Comparison of ENCODE assay signal across 8 cellular contexts in the genomic region with DNA sequence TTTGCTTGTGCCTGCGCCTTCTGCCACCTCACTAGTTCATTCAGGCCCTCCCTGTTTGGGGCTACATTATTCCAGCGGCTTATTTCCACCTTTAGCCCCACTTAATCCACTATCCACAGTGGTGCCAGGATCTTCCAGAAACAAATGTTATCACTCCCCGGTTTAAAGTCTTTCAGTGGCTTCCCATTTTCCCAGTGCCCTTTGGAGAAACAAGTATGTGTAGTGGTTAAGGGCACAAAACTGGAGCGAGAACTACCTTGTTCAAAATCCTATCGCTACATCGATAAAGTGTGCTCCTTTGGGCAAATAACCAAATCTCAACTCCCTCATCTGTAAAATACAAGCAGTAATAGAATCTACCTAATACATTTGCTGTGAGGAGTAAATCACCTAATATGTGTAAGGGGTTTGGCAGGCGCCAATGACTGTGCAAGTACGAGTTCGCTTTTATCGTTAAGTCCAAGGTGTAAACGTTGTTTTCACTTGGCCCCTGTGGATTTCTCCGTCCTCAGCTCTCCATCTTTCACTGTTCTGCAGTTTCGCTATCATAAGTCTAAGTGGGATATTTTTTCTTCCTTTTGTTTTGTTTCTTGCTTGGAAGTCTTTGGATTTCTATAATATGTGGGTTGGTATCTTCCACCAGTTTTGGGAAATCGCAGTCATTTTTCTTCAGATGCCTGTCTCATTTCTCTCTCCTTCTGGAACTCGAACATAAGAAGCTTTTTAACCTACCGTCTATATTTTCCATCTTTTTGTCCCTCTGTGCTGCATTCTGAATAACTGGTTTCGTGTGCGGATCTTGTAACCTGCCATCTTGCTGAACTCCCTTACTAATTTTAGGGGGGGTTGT. TPM values are rescaled to one million over a fixed set of nuclear protein-coding genes. Genes with fewer than 3 reads are reported as not detected.
DNase-seq lines count a peak whose midpoint lies in the region; ATAC-seq and TF ChIP-seq lines count a peak whose summit lies in the region.

No MANE protein-coding gene starts in this region.

- no peak for DNase-seq in activated CD4-positive, alpha-beta T cell treated with anti-CD3 and anti-CD28 coated beads, Interleukin-2, amount 10 ng/mL, durations not matched to agents 7 days and 5 days
- DNase-seq in activated CD4-positive, alpha-beta T cell treated with anti-CD3 and anti-CD28 coated beads, Interleukin-2, amount 50 U/mL, for 4 hours, result no peak
- no peak for DNase-seq in activated naive CD8-positive, alpha-beta T cell treated with anti-CD3 and anti-CD28 coated beads, Interleukin-2, amount 10 ng/mL, durations not matched to agents 7 days and 5 days
- DNase-seq in left lung (no peak), tibial artery (no peak), DMS114 treated with DMSO at 0.1 percent for 48 hours (lab: John Stamatoyannopoulos, UW; ENCODE audit: unreplicated experiment) (no peak), GM13977 (ENCODE audit: low spot score) (no peak), medulla oblongata (ENCODE audit: extremely low spot score) (no peak)

- peak overlapping the region; percentile 87 to 93 for H3K4me3 ChIP-seq in left lung
- peak overlapping the region; percentile 83 to 97 for H3K4me3 ChIP-seq in tibial artery

- H3K27ac ChIP-seq in left lung, result peak overlapping the region; percentile 94 to 98
- H3K27ac ChIP-seq in tibial artery, result peak overlapping the region; percentile 86 to 89

- no peaks in the 10 kb centered on the region for H3K27me3 Mint-ChIP-seq in activated CD4-positive, alpha-beta T cell treated with anti-CD3 and anti-CD28 coated beads, Interleukin-2, amount 10 ng/mL, durations not matched to agents 7 days and 5 days
- H3K27me3 Mint-ChIP-seq in activated naive CD8-positive, alpha-beta T cell treated with anti-CD3 and anti-CD28 coated beads, Interleukin-2, amount 10 ng/mL, durations not matched to agents 7 days and 5 days, result no peaks in the 10 kb centered on the region

- intact Hi-C loops in left lung (cut with DNase I) (no loop called here), tibial artery (cut with DNase I; ENCODE audit: low total_unique reads) (loop anchor here (10.0 kb wide), 1 partner anchor 79 kb away; a partner anchor contains a TSS)

- in situ Hi-C loops in GM13977 (cut with MboI; ENCODE audit: low pct_unique_long_range_greater_than_20kb, low sequenced_read_pairs, unreplicated experiment), result no loop called here

- CTCF ChIA-PET in activated CD4-positive, alpha-beta T cell treated with anti-CD3 and anti-CD28 coated beads, Interleukin-2, amount 10 ng/mL, durations not matched to agents 7 days and 5 days (lab: Charles Lee), result interaction anchor here (0.6 to 3.2 kb wide), 33 partner anchors 9 to 1733 kb away, joined by 3 to 26 read pairs (median 5); a partner anchor contains a TSS

- H3K27ac Mint-ChIP-seq in activated CD4-positive, alpha-beta T cell treated with anti-CD3 and anti-CD28 coated beads, Interleukin-2, amount 10 ng/mL, durations not matched to agents 7 days and 5 days, result peak overlapping the region; percentile 94
- H3K27ac Mint-ChIP-seq in activated naive CD8-positive, alpha-beta T cell treated with anti-CD3 and anti-CD28 coated beads, Interleukin-2, amount 10 ng/mL, durations not matched to agents 7 days and 5 days, result peak overlapping the region; percentile 96

- H3K4me1 Mint-ChIP-seq in activated CD4-positive, alpha-beta T cell treated with anti-CD3 and anti-CD28 coated beads, Interleukin-2, amount 10 ng/mL, durations not matched to agents 7 days and 5 days, result peaks cover 45% of the 10 kb centered on the region
- peaks cover 38% of the 10 kb centered on the region for H3K4me1 Mint-ChIP-seq in activated naive CD8-positive, alpha-beta T cell treated with anti-CD3 and anti-CD28 coated beads, Interleukin-2, amount 10 ng/mL, durations not matched to agents 7 days and 5 days

- H3K4me1 ChIP-seq in left lung, result peaks cover 8 to 32% of the 10 kb centered on the region in 2 donors
- peaks cover 0 to 29% (median 19%) of the 10 kb centered on the region in 4 donors for H3K4me1 ChIP-seq in tibial artery

- peak overlapping the region; percentile 95 for H3K4me3 Mint-ChIP-seq in activated CD4-positive, alpha-beta T cell treated with anti-CD3 and anti-CD28 coated beads, Interleukin-2, amount 10 ng/mL, durations not matched to agents 7 days and 5 days
- peak overlapping the region; percentile 90 for H3K4me3 Mint-ChIP-seq in activated naive CD8-positive, alpha-beta T cell treated with anti-CD3 and anti-CD28 coated beads, Interleukin-2, amount 10 ng/mL, durations not matched to agents 7 days and 5 days

- peak; percentile 5 for ATAC-seq in activated naive CD8-positive, alpha-beta T cell treated with anti-CD3 and anti-CD28 coated beads, Interleukin-2, amount 10 ng/mL, durations not matched to agents 7 days and 5 days (ENCODE audit: low read depth)
- ATAC-seq in left lung, result no peak

- H3K27me3 ChIP-seq in left lung (no peaks in the 10 kb centered on the region), tibial artery (no peaks in the 10 kb centered on the region)

- H3K36me3 Mint-ChIP-seq in activated CD4-positive, alpha-beta T cell treated with anti-CD3 and anti-CD28 coated beads, Interleukin-2, amount 10 ng/mL, durations not matched to agents 7 days and 5 days (ENCODE audit: low read depth), result peaks cover 16% of the 10 kb centered on the region
- peaks cover 13% of the 10 kb centered on the region for H3K36me3 Mint-ChIP-seq in activated naive CD8-positive, alpha-beta T cell treated with anti-CD3 and anti-CD28 coated beads, Interleukin-2, amount 10 ng/mL, durations not matched to agents 7 days and 5 days

- H3K9me3 ChIP-seq in left lung (no peaks in the 10 kb centered on the region), tibial artery (no peaks in the 10 kb centered on the region)

- TF ChIP-seq CTCF in left lung (IDR thresholded peaks at IDR 0.05) (no peak), tibial artery (IDR thresholded peaks at IDR 0.05) (no peak), GM13977 (IDR thresholded peaks at IDR 0.05; ENCODE audit: extremely low read depth, insufficient read depth, missing control alignments) (no peak)

- POLR2A ChIA-PET in activated CD4-positive, alpha-beta T cell treated with anti-CD3 and anti-CD28 coated beads, Interleukin-2, amount 10 ng/mL, durations not matched to agents 7 days and 5 days (lab: Charles Lee), result interaction anchor here (0.6 to 0.8 kb wide), 2 partner anchors 34 to 40 kb away, joined by 3 read pairs; no protein-coding TSS in a partner anchor
- POLR2A ChIA-PET in activated naive CD8-positive, alpha-beta T cell treated with anti-CD3 and anti-CD28 coated beads, Interleukin-2, amount 10 ng/mL, durations not matched to agents 7 days and 5 days (lab: Charles Lee), result interaction anchor here (0.5 to 3.1 kb wide), 18 partner anchors 9 to 1143 kb away, joined by 3 to 32 read pairs (median 4); a partner anchor contains a TSS

- peaks cover 4% of the 10 kb centered on the region for H3K9me3 Mint-ChIP-seq in activated CD4-positive, alpha-beta T cell treated with anti-CD3 and anti-CD28 coated beads, Interleukin-2, amount 10 ng/mL, durations not matched to agents 7 days and 5 days
- peaks cover 1% of the 10 kb centered on the region for H3K9me3 Mint-ChIP-seq in activated naive CD8-positive, alpha-beta T cell treated with anti-CD3 and anti-CD28 coated beads, Interleukin-2, amount 10 ng/mL, durations not matched to agents 7 days and 5 days

- H3K36me3 ChIP-seq in left lung (peaks cover 0 to 22% of the 10 kb centered on the region in 2 donors), tibial artery (peaks cover 0 to 14% (median 10%) of the 10 kb centered on the region in 3 donors)

RNA-seq across cellular contexts. Expression of a gene that starts 0.8 kb away (rescaled TPM):
- total RNA-seq in activated CD4-positive, alpha-beta T cell treated with anti-CD3 and anti-CD28 coated beads, Interleukin-2, amount 10 ng/mL, durations not matched to agents 7 days and 5 days, result 10 to 100 TPM; 68.8 to 75.6 TPM
- 10 to 100 TPM; 73.8 to 80.6 TPM for total RNA-seq in activated naive CD8-positive, alpha-beta T cell treated with anti-CD3 and anti-CD28 coated beads, Interleukin-2, amount 10 ng/mL, durations not matched to agents 7 days and 5 days
- 10 to 100 TPM; 47.7 to 56.0 TPM for total RNA-seq in left lung

RNA-seq across cellular contexts. Expression of a gene that starts 38.7 kb away (rescaled TPM):
- total RNA-seq in activated CD4-positive, alpha-beta T cell treated with anti-CD3 and anti-CD28 coated beads, Interleukin-2, amount 10 ng/mL, durations not matched to agents 7 days and 5 days, result 10 to 100 TPM; 27.0 to 27.6 TPM
- 10 to 100 TPM; 29.3 to 32.3 TPM for total RNA-seq in activated naive CD8-positive, alpha-beta T cell treated with anti-CD3 and anti-CD28 coated beads, Interleukin-2, amount 10 ng/mL, durations not matched to agents 7 days and 5 days
- total RNA-seq in left lung, result 10 to 100 TPM; 12.3 to 12.6 TPM

RNA-seq across cellular contexts. Expression of a gene that starts 41.0 kb away (rescaled TPM):
- 10 to 100 TPM; 16.8 to 21.9 TPM for total RNA-seq in activated CD4-positive, alpha-beta T cell treated with anti-CD3 and anti-CD28 coated beads, Interleukin-2, amount 10 ng/mL, durations not matched to agents 7 days and 5 days
- total RNA-seq in activated naive CD8-positive, alpha-beta T cell treated with anti-CD3 and anti-CD28 coated beads, Interleukin-2, amount 10 ng/mL, durations not matched to agents 7 days and 5 days, result 10 to 100 TPM; 31.0 to 34.6 TPM
- total RNA-seq in left lung, result 10 to 100 TPM; 10.2 to 28.0 TPM

RNA-seq across cellular contexts. Expression of a gene that starts 41.3 kb away (rescaled TPM):
- under 1 TPM; 0.40 to 0.47 TPM for total RNA-seq in activated CD4-positive, alpha-beta T cell treated with anti-CD3 and anti-CD28 coated beads, Interleukin-2, amount 10 ng/mL, durations not matched to agents 7 days and 5 days
- under 1 TPM in 1 of 2 experiments, not detected in 1; 0.11 TPM for total RNA-seq in activated naive CD8-positive, alpha-beta T cell treated with anti-CD3 and anti-CD28 coated beads, Interleukin-2, amount 10 ng/mL, durations not matched to agents 7 days and 5 days
- total RNA-seq in left lung, result 10 to 100 TPM; 17.9 to 24.1 TPM
